1 cellular context compared by ENCODE assay signal in the genomic region with DNA sequence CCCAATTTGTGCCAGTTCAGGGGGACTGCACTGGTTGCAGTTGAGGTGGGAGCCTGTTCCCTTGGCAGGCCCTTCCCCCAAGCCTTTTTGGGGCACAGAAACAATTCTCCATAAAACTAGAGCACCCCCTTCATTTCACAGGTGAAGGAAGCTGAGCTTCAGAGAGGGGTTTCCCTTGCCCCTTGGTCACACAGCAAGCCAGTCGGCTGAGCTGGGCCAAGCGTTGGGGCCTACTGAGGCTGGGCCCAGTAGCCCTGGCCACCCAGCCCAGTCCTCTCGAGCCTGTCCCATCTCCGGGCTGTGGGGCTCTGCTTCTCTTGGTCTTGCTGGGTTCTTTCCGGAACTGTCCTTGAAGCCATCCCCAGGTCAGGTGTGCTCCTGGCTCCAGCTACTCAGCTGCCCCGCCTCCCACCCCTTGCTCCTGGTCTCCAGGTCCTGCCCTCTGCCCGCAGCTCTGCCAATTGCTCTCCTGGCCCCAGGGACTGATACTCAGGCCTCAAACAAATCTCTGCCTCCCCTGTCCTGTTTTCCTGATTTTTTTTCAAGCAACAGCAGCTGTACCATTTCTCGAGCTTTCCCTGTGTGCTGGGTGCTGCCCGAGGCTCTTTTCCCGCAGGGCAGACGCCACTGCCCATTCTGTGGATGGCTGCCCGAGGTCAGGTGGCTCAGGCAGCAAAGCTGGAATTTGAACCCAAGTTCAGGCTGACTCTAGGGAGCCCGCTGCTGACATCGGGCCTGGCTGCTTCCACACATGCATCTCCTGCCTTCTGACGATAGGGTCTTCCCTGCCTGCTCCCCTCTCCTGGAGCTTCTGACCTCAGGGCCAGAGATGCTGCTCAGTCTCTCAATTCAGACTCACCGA.
TF ChIP-seq lines count a peak whose summit lies in the region.

No MANE protein-coding gene starts in this region.

TF ChIP-seq in HepG2, 621 proteins besides CTCF, POLR2A, EP300 and RAD21 (continued from another document and continues in another):
- TF ChIP-seq KLF13 (CRISPR knock-in tag; IDR thresholded peaks at IDR 0.05) (no peak), ZFP36 (IDR thresholded peaks at IDR 0.05; ENCODE audit: borderline replicate concordance, low read depth, low read length, partially characterized antibody) (no peak), ZNF160 (CRISPR knock-in tag; IDR thresholded peaks at IDR 0.05) (no peak), ZC3H4 (CRISPR knock-in tag; IDR thresholded peaks at IDR 0.05; ENCODE audit: borderline replicate concordance) (no peak), SALL1 (CRISPR knock-in tag; IDR thresholded peaks at IDR 0.05) (no peak; the same call in 1 of the 2 replicates), MAF1 (CRISPR knock-in tag; IDR thresholded peaks at IDR 0.05; ENCODE audit: borderline replicate concordance) (no peak), TARDBP (CRISPR knock-in tag; IDR thresholded peaks at IDR 0.05) (no peak), FOXK2 (IDR thresholded peaks at IDR 0.05) (no peak), NFKB2 (CRISPR knock-in tag; IDR thresholded peaks at IDR 0.05; ENCODE audit: borderline replicate concordance) (peak; percentile 36; the same call in 1 of the 2 replicates), CEBPG (CRISPR knock-in tag; IDR thresholded peaks at IDR 0.05) (no peak), NFE2 (CRISPR knock-in tag; IDR thresholded peaks at IDR 0.05) (no peak), ZBTB21 (CRISPR knock-in tag; IDR thresholded peaks at IDR 0.05) (no peak), ZNF446 (CRISPR knock-in tag; IDR thresholded peaks at IDR 0.05) (no peak)
- TF ChIP-seq, protein P1, sequence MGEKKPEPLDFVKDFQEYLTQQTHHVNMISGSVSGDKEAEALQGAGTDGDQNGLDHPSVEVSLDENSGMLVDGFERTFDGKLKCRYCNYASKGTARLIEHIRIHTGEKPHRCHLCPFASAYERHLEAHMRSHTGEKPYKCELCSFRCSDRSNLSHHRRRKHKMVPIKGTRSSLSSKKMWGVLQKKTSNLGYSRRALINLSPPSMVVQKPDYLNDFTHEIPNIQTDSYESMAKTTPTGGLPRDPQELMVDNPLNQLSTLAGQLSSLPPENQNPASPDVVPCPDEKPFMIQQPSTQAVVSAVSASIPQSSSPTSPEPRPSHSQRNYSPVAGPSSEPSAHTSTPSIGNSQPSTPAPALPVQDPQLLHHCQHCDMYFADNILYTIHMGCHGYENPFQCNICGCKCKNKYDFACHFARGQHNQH (CRISPR knock-in tag; IDR thresholded peaks at IDR 0.05), result no peak
- TF ChIP-seq, protein P2, sequence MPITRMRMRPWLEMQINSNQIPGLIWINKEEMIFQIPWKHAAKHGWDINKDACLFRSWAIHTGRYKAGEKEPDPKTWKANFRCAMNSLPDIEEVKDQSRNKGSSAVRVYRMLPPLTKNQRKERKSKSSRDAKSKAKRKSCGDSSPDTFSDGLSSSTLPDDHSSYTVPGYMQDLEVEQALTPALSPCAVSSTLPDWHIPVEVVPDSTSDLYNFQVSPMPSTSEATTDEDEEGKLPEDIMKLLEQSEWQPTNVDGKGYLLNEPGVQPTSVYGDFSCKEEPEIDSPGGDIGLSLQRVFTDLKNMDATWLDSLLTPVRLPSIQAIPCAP (CRISPR knock-in tag; IDR thresholded peaks at IDR 0.05; ENCODE audit: low read depth), result no peak
- TF ChIP-seq, protein P3, sequence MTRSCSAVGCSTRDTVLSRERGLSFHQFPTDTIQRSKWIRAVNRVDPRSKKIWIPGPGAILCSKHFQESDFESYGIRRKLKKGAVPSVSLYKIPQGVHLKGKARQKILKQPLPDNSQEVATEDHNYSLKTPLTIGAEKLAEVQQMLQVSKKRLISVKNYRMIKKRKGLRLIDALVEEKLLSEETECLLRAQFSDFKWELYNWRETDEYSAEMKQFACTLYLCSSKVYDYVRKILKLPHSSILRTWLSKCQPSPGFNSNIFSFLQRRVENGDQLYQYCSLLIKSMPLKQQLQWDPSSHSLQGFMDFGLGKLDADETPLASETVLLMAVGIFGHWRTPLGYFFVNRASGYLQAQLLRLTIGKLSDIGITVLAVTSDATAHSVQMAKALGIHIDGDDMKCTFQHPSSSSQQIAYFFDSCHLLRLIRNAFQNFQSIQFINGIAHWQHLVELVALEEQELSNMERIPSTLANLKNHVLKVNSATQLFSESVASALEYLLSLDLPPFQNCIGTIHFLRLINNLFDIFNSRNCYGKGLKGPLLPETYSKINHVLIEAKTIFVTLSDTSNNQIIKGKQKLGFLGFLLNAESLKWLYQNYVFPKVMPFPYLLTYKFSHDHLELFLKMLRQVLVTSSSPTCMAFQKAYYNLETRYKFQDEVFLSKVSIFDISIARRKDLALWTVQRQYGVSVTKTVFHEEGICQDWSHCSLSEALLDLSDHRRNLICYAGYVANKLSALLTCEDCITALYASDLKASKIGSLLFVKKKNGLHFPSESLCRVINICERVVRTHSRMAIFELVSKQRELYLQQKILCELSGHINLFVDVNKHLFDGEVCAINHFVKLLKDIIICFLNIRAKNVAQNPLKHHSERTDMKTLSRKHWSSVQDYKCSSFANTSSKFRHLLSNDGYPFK (CRISPR knock-in tag; IDR thresholded peaks at IDR 0.05; ENCODE audit: borderline replicate concordance), result no peak; the same call in 1 of the 2 replicates
- TF ChIP-seq, protein P4, sequence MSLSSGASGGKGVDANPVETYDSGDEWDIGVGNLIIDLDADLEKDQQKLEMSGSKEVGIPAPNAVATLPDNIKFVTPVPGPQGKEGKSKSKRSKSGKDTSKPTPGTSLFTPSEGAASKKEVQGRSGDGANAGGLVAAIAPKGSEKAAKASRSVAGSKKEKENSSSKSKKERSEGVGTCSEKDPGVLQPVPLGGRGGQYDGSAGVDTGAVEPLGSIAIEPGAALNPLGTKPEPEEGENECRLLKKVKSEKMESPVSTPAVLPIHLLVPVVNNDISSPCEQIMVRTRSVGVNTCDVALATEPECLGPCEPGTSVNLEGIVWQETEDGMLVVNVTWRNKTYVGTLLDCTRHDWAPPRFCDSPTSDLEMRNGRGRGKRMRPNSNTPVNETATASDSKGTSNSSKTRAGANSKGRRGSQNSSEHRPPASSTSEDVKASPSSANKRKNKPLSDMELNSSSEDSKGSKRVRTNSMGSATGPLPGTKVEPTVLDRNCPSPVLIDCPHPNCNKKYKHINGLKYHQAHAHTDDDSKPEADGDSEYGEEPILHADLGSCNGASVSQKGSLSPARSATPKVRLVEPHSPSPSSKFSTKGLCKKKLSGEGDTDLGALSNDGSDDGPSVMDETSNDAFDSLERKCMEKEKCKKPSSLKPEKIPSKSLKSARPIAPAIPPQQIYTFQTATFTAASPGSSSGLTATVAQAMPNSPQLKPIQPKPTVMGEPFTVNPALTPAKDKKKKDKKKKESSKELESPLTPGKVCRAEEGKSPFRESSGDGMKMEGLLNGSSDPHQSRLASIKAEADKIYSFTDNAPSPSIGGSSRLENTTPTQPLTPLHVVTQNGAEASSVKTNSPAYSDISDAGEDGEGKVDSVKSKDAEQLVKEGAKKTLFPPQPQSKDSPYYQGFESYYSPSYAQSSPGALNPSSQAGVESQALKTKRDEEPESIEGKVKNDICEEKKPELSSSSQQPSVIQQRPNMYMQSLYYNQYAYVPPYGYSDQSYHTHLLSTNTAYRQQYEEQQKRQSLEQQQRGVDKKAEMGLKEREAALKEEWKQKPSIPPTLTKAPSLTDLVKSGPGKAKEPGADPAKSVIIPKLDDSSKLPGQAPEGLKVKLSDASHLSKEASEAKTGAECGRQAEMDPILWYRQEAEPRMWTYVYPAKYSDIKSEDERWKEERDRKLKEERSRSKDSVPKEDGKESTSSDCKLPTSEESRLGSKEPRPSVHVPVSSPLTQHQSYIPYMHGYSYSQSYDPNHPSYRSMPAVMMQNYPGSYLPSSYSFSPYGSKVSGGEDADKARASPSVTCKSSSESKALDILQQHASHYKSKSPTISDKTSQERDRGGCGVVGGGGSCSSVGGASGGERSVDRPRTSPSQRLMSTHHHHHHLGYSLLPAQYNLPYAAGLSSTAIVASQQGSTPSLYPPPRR (CRISPR knock-in tag; IDR thresholded peaks at IDR 0.05; ENCODE audit: borderline replicate concordance), result no peak
- TF ChIP-seq, protein P5, sequence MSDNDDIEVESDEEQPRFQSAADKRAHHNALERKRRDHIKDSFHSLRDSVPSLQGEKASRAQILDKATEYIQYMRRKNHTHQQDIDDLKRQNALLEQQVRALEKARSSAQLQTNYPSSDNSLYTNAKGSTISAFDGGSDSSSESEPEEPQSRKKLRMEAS (IDR thresholded peaks at IDR 0.05), result peak; percentile 40; the same call in 1 of the 2 replicates
- TF ChIP-seq, protein P6, sequence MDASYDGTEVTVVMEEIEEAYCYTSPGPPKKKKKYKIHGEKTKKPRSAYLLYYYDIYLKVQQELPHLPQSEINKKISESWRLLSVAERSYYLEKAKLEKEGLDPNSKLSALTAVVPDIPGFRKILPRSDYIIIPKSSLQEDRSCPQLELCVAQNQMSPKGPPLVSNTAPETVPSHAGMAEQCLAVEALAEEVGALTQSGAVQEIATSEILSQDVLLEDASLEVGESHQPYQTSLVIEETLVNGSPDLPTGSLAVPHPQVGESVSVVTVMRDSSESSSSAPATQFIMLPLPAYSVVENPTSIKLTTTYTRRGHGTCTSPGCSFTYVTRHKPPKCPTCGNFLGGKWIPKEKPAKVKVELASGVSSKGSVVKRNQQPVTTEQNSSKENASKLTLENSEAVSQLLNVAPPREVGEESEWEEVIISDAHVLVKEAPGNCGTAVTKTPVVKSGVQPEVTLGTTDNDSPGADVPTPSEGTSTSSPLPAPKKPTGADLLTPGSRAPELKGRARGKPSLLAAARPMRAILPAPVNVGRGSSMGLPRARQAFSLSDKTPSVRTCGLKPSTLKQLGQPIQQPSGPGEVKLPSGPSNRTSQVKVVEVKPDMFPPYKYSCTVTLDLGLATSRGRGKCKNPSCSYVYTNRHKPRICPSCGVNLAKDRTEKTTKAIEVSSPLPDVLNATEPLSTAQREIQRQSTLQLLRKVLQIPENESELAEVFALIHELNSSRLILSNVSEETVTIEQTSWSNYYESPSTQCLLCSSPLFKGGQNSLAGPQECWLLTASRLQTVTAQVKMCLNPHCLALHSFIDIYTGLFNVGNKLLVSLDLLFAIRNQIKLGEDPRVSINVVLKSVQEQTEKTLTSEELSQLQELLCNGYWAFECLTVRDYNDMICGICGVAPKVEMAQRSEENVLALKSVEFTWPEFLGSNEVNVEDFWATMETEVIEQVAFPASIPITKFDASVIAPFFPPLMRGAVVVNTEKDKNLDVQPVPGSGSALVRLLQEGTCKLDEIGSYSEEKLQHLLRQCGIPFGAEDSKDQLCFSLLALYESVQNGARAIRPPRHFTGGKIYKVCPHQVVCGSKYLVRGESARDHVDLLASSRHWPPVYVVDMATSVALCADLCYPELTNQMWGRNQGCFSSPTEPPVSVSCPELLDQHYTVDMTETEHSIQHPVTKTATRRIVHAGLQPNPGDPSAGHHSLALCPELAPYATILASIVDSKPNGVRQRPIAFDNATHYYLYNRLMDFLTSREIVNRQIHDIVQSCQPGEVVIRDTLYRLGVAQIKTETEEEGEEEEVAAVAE (CRISPR knock-in tag; IDR thresholded peaks at IDR 0.05; ENCODE audit: borderline replicate concordance), result no peak
- TF ChIP-seq, protein P7, sequence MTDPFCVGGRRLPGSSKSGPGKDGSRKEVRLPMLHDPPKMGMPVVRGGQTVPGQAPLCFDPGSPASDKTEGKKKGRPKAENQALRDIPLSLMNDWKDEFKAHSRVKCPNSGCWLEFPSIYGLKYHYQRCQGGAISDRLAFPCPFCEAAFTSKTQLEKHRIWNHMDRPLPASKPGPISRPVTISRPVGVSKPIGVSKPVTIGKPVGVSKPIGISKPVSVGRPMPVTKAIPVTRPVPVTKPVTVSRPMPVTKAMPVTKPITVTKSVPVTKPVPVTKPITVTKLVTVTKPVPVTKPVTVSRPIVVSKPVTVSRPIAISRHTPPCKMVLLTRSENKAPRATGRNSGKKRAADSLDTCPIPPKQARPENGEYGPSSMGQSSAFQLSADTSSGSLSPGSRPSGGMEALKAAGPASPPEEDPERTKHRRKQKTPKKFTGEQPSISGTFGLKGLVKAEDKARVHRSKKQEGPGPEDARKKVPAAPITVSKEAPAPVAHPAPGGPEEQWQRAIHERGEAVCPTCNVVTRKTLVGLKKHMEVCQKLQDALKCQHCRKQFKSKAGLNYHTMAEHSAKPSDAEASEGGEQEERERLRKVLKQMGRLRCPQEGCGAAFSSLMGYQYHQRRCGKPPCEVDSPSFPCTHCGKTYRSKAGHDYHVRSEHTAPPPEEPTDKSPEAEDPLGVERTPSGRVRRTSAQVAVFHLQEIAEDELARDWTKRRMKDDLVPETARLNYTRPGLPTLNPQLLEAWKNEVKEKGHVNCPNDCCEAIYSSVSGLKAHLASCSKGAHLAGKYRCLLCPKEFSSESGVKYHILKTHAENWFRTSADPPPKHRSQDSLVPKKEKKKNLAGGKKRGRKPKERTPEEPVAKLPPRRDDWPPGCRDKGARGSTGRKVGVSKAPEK (CRISPR knock-in tag; IDR thresholded peaks at IDR 0.05; ENCODE audit: borderline replicate concordance), result no peak
- TF ChIP-seq, protein P8, sequence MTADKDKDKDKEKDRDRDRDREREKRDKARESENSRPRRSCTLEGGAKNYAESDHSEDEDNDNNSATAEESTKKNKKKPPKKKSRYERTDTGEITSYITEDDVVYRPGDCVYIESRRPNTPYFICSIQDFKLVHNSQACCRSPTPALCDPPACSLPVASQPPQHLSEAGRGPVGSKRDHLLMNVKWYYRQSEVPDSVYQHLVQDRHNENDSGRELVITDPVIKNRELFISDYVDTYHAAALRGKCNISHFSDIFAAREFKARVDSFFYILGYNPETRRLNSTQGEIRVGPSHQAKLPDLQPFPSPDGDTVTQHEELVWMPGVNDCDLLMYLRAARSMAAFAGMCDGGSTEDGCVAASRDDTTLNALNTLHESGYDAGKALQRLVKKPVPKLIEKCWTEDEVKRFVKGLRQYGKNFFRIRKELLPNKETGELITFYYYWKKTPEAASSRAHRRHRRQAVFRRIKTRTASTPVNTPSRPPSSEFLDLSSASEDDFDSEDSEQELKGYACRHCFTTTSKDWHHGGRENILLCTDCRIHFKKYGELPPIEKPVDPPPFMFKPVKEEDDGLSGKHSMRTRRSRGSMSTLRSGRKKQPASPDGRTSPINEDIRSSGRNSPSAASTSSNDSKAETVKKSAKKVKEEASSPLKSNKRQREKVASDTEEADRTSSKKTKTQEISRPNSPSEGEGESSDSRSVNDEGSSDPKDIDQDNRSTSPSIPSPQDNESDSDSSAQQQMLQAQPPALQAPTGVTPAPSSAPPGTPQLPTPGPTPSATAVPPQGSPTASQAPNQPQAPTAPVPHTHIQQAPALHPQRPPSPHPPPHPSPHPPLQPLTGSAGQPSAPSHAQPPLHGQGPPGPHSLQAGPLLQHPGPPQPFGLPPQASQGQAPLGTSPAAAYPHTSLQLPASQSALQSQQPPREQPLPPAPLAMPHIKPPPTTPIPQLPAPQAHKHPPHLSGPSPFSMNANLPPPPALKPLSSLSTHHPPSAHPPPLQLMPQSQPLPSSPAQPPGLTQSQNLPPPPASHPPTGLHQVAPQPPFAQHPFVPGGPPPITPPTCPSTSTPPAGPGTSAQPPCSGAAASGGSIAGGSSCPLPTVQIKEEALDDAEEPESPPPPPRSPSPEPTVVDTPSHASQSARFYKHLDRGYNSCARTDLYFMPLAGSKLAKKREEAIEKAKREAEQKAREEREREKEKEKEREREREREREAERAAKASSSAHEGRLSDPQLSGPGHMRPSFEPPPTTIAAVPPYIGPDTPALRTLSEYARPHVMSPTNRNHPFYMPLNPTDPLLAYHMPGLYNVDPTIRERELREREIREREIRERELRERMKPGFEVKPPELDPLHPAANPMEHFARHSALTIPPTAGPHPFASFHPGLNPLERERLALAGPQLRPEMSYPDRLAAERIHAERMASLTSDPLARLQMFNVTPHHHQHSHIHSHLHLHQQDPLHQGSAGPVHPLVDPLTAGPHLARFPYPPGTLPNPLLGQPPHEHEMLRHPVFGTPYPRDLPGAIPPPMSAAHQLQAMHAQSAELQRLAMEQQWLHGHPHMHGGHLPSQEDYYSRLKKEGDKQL (CRISPR knock-in tag; IDR thresholded peaks at IDR 0.05; ENCODE audit: low read depth), result no peak
